1 cellular context compared by ENCODE assay signal in the genomic region with DNA sequence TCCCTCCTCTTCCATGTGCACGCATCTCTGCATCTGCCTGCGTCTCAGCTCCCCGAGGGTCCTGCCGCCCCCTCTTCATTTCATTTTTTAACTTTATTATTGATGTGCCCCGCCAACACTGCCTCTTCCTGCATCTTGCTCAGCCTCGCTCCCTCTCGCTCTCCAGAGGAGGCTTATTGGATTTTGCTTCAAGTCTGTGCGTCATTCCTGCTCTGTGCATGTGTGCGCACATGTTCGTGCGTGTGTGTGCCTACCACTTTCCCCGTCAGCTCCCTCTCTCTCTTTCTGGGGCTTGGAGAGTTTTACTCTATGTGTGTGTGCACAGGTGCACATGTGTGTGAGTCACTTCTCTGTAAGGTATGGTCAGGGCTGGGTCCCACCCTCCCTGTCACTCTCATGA.
TF ChIP-seq lines count a peak whose summit lies in the region.

No MANE protein-coding gene starts in this region.

TF ChIP-seq in H1, 55 proteins besides CTCF, POLR2A, EP300 and RAD21 (continued from another document):
- TF ChIP-seq, protein P1, sequence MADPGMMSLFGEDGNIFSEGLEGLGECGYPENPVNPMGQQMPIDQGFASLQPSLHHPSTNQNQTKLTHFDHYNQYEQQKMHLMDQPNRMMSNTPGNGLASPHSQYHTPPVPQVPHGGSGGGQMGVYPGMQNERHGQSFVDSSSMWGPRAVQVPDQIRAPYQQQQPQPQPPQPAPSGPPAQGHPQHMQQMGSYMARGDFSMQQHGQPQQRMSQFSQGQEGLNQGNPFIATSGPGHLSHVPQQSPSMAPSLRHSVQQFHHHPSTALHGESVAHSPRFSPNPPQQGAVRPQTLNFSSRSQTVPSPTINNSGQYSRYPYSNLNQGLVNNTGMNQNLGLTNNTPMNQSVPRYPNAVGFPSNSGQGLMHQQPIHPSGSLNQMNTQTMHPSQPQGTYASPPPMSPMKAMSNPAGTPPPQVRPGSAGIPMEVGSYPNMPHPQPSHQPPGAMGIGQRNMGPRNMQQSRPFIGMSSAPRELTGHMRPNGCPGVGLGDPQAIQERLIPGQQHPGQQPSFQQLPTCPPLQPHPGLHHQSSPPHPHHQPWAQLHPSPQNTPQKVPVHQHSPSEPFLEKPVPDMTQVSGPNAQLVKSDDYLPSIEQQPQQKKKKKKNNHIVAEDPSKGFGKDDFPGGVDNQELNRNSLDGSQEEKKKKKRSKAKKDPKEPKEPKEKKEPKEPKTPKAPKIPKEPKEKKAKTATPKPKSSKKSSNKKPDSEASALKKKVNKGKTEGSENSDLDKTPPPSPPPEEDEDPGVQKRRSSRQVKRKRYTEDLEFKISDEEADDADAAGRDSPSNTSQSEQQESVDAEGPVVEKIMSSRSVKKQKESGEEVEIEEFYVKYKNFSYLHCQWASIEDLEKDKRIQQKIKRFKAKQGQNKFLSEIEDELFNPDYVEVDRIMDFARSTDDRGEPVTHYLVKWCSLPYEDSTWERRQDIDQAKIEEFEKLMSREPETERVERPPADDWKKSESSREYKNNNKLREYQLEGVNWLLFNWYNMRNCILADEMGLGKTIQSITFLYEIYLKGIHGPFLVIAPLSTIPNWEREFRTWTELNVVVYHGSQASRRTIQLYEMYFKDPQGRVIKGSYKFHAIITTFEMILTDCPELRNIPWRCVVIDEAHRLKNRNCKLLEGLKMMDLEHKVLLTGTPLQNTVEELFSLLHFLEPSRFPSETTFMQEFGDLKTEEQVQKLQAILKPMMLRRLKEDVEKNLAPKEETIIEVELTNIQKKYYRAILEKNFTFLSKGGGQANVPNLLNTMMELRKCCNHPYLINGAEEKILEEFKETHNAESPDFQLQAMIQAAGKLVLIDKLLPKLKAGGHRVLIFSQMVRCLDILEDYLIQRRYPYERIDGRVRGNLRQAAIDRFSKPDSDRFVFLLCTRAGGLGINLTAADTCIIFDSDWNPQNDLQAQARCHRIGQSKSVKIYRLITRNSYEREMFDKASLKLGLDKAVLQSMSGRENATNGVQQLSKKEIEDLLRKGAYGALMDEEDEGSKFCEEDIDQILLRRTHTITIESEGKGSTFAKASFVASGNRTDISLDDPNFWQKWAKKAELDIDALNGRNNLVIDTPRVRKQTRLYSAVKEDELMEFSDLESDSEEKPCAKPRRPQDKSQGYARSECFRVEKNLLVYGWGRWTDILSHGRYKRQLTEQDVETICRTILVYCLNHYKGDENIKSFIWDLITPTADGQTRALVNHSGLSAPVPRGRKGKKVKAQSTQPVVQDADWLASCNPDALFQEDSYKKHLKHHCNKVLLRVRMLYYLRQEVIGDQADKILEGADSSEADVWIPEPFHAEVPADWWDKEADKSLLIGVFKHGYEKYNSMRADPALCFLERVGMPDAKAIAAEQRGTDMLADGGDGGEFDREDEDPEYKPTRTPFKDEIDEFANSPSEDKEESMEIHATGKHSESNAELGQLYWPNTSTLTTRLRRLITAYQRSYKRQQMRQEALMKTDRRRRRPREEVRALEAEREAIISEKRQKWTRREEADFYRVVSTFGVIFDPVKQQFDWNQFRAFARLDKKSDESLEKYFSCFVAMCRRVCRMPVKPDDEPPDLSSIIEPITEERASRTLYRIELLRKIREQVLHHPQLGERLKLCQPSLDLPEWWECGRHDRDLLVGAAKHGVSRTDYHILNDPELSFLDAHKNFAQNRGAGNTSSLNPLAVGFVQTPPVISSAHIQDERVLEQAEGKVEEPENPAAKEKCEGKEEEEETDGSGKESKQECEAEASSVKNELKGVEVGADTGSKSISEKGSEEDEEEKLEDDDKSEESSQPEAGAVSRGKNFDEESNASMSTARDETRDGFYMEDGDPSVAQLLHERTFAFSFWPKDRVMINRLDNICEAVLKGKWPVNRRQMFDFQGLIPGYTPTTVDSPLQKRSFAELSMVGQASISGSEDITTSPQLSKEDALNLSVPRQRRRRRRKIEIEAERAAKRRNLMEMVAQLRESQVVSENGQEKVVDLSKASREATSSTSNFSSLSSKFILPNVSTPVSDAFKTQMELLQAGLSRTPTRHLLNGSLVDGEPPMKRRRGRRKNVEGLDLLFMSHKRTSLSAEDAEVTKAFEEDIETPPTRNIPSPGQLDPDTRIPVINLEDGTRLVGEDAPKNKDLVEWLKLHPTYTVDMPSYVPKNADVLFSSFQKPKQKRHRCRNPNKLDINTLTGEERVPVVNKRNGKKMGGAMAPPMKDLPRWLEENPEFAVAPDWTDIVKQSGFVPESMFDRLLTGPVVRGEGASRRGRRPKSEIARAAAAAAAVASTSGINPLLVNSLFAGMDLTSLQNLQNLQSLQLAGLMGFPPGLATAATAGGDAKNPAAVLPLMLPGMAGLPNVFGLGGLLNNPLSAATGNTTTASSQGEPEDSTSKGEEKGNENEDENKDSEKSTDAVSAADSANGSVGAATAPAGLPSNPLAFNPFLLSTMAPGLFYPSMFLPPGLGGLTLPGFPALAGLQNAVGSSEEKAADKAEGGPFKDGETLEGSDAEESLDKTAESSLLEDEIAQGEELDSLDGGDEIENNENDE (IDR thresholded peaks at IDR 0.05; ENCODE audit: insufficient replicate concordance, low read length) = no peak
- TF ChIP-seq BACH1 (IDR thresholded peaks at IDR 0.05; ENCODE audit: low read length) (no peak), EZH2 (IDR thresholded peaks at IDR 0.05; ENCODE audit: low read depth, low read length, severe bottlenecking) (no peak), CEBPB (IDR thresholded peaks at IDR 0.05; ENCODE audit: low read depth, low read length) (no peak), SP4 (IDR thresholded peaks at IDR 0.05; ENCODE audit: low read length) (no peak), CBX8 (IDR thresholded peaks at IDR 0.05; ENCODE audit: borderline replicate concordance, low read depth, low read length) (no peak), TAF7 (optimal IDR thresholded peaks at IDR 0.05; ENCODE audit: borderline replicate concordance, low read depth, low read length) (no peak), RBBP5 (IDR thresholded peaks at IDR 0.05; ENCODE audit: borderline replicate concordance, low read depth, low read length) (no peak), KDM4A (IDR thresholded peaks at IDR 0.05; ENCODE audit: low read depth, low read length, severe bottlenecking) (no peak), CTBP2 (IDR thresholded peaks at IDR 0.05; ENCODE audit: borderline replicate concordance, insufficient read depth, insufficient read length, low read length) (no peak)
- TF ChIP-seq, protein P2, sequence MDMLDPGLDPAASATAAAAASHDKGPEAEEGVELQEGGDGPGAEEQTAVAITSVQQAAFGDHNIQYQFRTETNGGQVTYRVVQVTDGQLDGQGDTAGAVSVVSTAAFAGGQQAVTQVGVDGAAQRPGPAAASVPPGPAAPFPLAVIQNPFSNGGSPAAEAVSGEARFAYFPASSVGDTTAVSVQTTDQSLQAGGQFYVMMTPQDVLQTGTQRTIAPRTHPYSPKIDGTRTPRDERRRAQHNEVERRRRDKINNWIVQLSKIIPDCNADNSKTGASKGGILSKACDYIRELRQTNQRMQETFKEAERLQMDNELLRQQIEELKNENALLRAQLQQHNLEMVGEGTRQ (IDR thresholded peaks at IDR 0.05; ENCODE audit: low read length) = no peak
TF ChIP-seq in H1: peak in this region for 0.
